9 cellular contexts compared by ENCODE assay signal in the genomic region with DNA sequence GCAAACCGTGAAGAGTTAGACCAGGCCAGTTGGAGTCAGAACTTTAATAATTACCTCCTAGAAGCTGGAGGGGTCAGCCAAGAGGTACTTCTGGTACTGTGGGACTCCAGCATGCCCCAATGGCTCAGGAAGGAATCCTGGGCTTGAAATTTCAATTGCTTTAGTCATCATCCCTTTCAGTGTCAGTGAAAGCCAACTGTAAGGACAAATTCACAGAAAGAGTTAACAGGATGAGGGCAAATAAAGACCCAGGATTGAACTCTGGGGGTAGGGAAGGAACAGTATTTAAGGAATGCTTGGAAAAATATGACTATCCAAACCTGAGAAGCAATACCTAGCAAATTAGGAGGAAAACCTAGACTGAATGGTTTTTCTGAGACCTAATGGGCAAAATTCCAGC.
A peak's percentile ranks its signal among the peaks of the same experiment; 100 is the strongest.
DNase-seq lines count a peak whose midpoint lies in the region; ATAC-seq and TF ChIP-seq lines count a peak whose summit lies in the region.
"Had no signal": no experiment of that assay in that cellular context is flagged by ENCODE, and none has a peak within 500 bp of the region (broad histone marks: within the 10 kb centered on the region; RNA-seq: fewer than 3 reads in every experiment).

No MANE protein-coding gene starts in this region.

- H3K9me3 ChIP-seq in A673 (ENCODE audit: low read depth, low read length, poor library complexity, severe bottlenecking): peaks cover 13% of the 10 kb centered on the region

- no peak overlapping the region for H3K4me3 Mint-ChIP-seq in natural killer cell treated with Interleukin-12 subunit alpha and Interleukin-12 subunit beta and Interleukin-15 and Interleukin-18, amount 100 ng/mL, for 72 hours

- POLR2A ChIA-PET in A673 (lab: Charles Lee; ENCODE audit: low non-redundant PET): no interaction called here

- peaks cover 10% of the 10 kb centered on the region for H3K4me1 ChIP-seq in A673 (ENCODE audit: insufficient read depth, low read length, poor library complexity, severe bottlenecking)

- H3K36me3 Mint-ChIP-seq in natural killer cell treated with Interleukin-12 subunit alpha and Interleukin-12 subunit beta and Interleukin-15 and Interleukin-18, amount 100 ng/mL, for 72 hours: peaks cover 5% of the 10 kb centered on the region

- H3K27ac Mint-ChIP-seq in natural killer cell treated with Interleukin-12 subunit alpha and Interleukin-12 subunit beta and Interleukin-15 and Interleukin-18, amount 100 ng/mL, for 72 hours: no peak overlapping the region

- H3K4me3 ChIP-seq in A673 (ENCODE audit: low read depth, low read length, poor library complexity, severe bottlenecking): no peak overlapping the region
- H3K4me3 ChIP-seq: skin epidermis had no signal

- no peaks in the 10 kb centered on the region for H3K4me1 Mint-ChIP-seq in natural killer cell treated with Interleukin-12 subunit alpha and Interleukin-12 subunit beta and Interleukin-15 and Interleukin-18, amount 100 ng/mL, for 72 hours (ENCODE audit: low read depth in 2 of 2)

- no peaks in the 10 kb centered on the region for H3K27me3 ChIP-seq in A673 (replicated peaks; ENCODE audit: insufficient read depth, low read depth, low read length, poor library complexity)

- ATAC-seq in GM21619 (IDR thresholded peaks at IDR 0.05; ENCODE audit: unreplicated experiment): no peak
- no peak for ATAC-seq in natural killer cell treated with Interleukin-12 subunit alpha and Interleukin-12 subunit beta and Interleukin-15 and Interleukin-18, amount 100 ng/mL, for 72 hours
- ATAC-seq in GM19467 (IDR thresholded peaks at IDR 0.05; ENCODE audit: unreplicated experiment): no peak

- intact Hi-C loops in A673 (cut with micrococcal nuclease; ENCODE audit: unreplicated experiment): no loop called here

- no peaks in the 10 kb centered on the region for H3K36me3 ChIP-seq in A673 (ENCODE audit: insufficient read depth, low read length, poor library complexity, severe bottlenecking)

- H3K9me3 Mint-ChIP-seq in natural killer cell treated with Interleukin-12 subunit alpha and Interleukin-12 subunit beta and Interleukin-15 and Interleukin-18, amount 100 ng/mL, for 72 hours: peaks cover 5% of the 10 kb centered on the region

- DNase-seq in A673 (ENCODE audit: low spot score) (peak; percentile 62), HS-27A (ENCODE audit: low read depth) (peak; percentile 96), astrocyte of the hippocampus (ENCODE audit: low read depth, low spot score) (peak; percentile 96), iPS DF 4.7 (ENCODE audit: extremely low read depth, low spot score) (peak; percentile 49)
- DNase-seq in natural killer cell treated with Interleukin-12 subunit alpha and Interleukin-12 subunit beta and Interleukin-15 and Interleukin-18, amount 100 ng/mL, for 72 hours (ENCODE audit: low spot score): no peak
- no peak for DNase-seq in stimulated activated CD4-positive, alpha-beta T cell treated with anti-CD3 and anti-CD28 coated beads, Interleukin-2, amount 100 ng/mL, for 48 hours

- no peak for TF ChIP-seq CTCF in A673 (conservative IDR thresholded peaks at IDR 0.05; ENCODE audit: low read depth, low read length)

- no TSS peak for BruUV-seq in A673 (replicated peaks; lab: Mats Ljungman, UMichigan)

- no peak overlapping the region for H3K27ac ChIP-seq in A673 (ENCODE audit: low read depth, low read length, poor library complexity, severe bottlenecking)

- CTCF ChIA-PET in A673 (lab: Charles Lee): no interaction called here

- H3K27me3 Mint-ChIP-seq in natural killer cell treated with Interleukin-12 subunit alpha and Interleukin-12 subunit beta and Interleukin-15 and Interleukin-18, amount 100 ng/mL, for 72 hours: no peaks in the 10 kb centered on the region

Comparison
In these comparisons a context has a peak if more than half of its experiments do, and no peak if none do; other contexts are left out.
1. DNase-seq: peak in A673 (single experiment), HS-27A (single experiment), astrocyte of the hippocampus (single experiment) and iPS DF 4.7 (single experiment); none in natural killer cell treated with Interleukin-12 subunit alpha and Interleukin-12 subunit beta and Interleukin-15 and Interleukin-18, amount 100 ng/mL, for 72 hours (single experiment) and stimulated activated CD4-positive, alpha-beta T cell treated with anti-CD3 and anti-CD28 coated beads, Interleukin-2, amount 100 ng/mL, for 48 hours (0 of 2).